Comparison of ENCODE assay signal across 1 cellular context in genomic region chr7:8305104-8305503, GRCh38.
TF ChIP-seq lines count a peak whose summit lies in the region.

No MANE protein-coding gene starts in this region.

TF ChIP-seq in HCT116, 20 proteins besides CTCF, POLR2A, EP300 and RAD21 (continued from another document):
- TF ChIP-seq REST (IDR thresholded peaks at IDR 0.05; ENCODE audit: low read depth): no peak
- no peak for TF ChIP-seq JUND (IDR thresholded peaks at IDR 0.05)
- TF ChIP-seq SIN3A (IDR thresholded peaks at IDR 0.05; ENCODE audit: low read depth): no peak
- TF ChIP-seq SP1 (IDR thresholded peaks at IDR 0.05; ENCODE audit: low read depth): no peak
- TF ChIP-seq ZBTB33 (IDR thresholded peaks at IDR 0.05; ENCODE audit: extremely low read depth, insufficient replicate concordance, low read length): no peak
- TF ChIP-seq TCF7L2 (IDR thresholded peaks at IDR 0.05; ENCODE audit: borderline replicate concordance, extremely low read depth, insufficient read depth, insufficient read length): no peak
- TF ChIP-seq YY1 (IDR thresholded peaks at IDR 0.05; ENCODE audit: extremely low read depth, insufficient replicate concordance, low read depth, low read length): no peak
- TF ChIP-seq ZNF274 (IDR thresholded peaks at IDR 0.05; ENCODE audit: low read depth, low read length): no peak
